25 cellular contexts compared by ENCODE assay signal in genomic region chr3:10882851-10883250, GRCh38.
"Had no signal": no experiment of that assay in that cellular context is flagged by ENCODE, and none has a peak within 500 bp of the region (broad histone marks: within the 10 kb centered on the region; RNA-seq: fewer than 3 reads in every experiment).

No MANE protein-coding gene starts in this region.

- H3K9ac ChIP-seq: KMS-11 had no signal

- H3K9me3 ChIP-seq: MG63 had no signal

- H3K27me3 ChIP-seq: MG63 had no signal

- H3K27ac ChIP-seq: KMS-11 had no signal

- H3K36me3 ChIP-seq: MG63 had no signal

- H3K4me2 ChIP-seq: KMS-11 had no signal

- DNase-seq: MG63, MM.1S, MV-4-11, NCI-H1048, NCI-H1092, NCI-H1092 treated with DMSO at 0.1 percent for 48 hours, NCI-H1105, NCI-H1105 treated with DMSO at 0.1 percent for 48 hours, NCI-H1417 treated with DMSO at 0.1 percent for 48 hours, NCI-H1436, NCI-H1436 treated with DMSO at 0.1 percent for 48 hours, NCI-H146, NCI-H1694, NCI-H187, NCI-H187 treated with DMSO at 0.1 percent for 48 hours, NCI-H1930, NCI-H2081, NCI-H2081 treated with DMSO at 0.1 percent for 48 hours, NCI-H2107, NCI-H2171, NCI-H2227 treated with DMSO at 0.1 percent for 48 hours, NCI-H446, NCI-H446 treated with DMSO at 0.1 percent for 48 hours, NCI-H510A had no signal

- H3K4me3 ChIP-seq: MG63 had no signal
